Comparison of ENCODE assay signal across 1 cellular context in the genomic region with DNA sequence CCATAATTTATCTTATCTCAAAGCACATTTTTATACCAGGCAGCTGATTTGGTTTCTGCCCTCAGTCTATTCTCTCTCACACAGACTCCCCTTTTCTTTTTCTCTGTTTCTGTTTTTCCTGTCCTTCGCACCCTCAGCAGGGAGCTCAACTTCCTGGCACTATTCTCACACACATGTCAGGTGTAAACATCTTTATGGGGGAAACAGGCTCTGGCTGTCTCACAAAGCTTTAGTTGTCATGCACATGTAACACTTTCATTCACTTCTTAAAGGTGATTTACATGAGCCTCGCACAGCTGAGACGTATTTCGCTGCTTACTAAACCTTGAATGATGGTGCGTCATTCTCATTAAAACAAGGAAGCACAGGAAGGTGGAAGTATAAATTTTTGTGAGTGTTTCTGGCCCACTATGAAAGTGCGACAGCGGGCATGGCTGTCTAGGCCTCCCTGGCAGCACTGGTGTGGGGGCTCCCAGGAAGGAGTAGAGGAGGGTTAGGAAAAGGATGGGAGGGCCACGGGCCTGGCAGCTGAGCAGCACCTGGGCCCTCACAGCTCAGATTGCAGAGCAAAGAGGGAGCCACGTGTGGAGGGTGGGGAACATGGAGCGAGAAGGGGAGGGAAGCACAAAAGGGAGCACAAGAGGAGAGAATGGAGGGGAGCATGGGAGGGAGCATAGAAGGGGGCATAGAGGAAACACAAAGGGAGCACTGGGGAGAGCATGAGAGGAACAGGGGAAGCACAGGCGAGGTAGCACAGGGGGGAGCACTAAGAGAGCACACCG.
TF ChIP-seq lines count a peak whose summit lies in the region.

No MANE protein-coding gene starts in this region.

TF ChIP-seq in WTC11, 78 proteins besides CTCF, POLR2A, EP300 and RAD21 (continued from another document):
- TF ChIP-seq, protein P1, sequence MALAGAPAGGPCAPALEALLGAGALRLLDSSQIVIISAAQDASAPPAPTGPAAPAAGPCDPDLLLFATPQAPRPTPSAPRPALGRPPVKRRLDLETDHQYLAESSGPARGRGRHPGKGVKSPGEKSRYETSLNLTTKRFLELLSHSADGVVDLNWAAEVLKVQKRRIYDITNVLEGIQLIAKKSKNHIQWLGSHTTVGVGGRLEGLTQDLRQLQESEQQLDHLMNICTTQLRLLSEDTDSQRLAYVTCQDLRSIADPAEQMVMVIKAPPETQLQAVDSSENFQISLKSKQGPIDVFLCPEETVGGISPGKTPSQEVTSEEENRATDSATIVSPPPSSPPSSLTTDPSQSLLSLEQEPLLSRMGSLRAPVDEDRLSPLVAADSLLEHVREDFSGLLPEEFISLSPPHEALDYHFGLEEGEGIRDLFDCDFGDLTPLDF (CRISPR knock-in tag; IDR thresholded peaks at IDR 0.05) = no peak
- no peak for TF ChIP-seq RORB (CRISPR knock-in tag; IDR thresholded peaks at IDR 0.05)
- TF ChIP-seq, protein P2, sequence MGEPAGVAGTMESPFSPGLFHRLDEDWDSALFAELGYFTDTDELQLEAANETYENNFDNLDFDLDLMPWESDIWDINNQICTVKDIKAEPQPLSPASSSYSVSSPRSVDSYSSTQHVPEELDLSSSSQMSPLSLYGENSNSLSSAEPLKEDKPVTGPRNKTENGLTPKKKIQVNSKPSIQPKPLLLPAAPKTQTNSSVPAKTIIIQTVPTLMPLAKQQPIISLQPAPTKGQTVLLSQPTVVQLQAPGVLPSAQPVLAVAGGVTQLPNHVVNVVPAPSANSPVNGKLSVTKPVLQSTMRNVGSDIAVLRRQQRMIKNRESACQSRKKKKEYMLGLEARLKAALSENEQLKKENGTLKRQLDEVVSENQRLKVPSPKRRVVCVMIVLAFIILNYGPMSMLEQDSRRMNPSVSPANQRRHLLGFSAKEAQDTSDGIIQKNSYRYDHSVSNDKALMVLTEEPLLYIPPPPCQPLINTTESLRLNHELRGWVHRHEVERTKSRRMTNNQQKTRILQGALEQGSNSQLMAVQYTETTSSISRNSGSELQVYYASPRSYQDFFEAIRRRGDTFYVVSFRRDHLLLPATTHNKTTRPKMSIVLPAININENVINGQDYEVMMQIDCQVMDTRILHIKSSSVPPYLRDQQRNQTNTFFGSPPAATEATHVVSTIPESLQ (CRISPR knock-in tag; IDR thresholded peaks at IDR 0.05) = no peak
- TF ChIP-seq, protein P3, sequence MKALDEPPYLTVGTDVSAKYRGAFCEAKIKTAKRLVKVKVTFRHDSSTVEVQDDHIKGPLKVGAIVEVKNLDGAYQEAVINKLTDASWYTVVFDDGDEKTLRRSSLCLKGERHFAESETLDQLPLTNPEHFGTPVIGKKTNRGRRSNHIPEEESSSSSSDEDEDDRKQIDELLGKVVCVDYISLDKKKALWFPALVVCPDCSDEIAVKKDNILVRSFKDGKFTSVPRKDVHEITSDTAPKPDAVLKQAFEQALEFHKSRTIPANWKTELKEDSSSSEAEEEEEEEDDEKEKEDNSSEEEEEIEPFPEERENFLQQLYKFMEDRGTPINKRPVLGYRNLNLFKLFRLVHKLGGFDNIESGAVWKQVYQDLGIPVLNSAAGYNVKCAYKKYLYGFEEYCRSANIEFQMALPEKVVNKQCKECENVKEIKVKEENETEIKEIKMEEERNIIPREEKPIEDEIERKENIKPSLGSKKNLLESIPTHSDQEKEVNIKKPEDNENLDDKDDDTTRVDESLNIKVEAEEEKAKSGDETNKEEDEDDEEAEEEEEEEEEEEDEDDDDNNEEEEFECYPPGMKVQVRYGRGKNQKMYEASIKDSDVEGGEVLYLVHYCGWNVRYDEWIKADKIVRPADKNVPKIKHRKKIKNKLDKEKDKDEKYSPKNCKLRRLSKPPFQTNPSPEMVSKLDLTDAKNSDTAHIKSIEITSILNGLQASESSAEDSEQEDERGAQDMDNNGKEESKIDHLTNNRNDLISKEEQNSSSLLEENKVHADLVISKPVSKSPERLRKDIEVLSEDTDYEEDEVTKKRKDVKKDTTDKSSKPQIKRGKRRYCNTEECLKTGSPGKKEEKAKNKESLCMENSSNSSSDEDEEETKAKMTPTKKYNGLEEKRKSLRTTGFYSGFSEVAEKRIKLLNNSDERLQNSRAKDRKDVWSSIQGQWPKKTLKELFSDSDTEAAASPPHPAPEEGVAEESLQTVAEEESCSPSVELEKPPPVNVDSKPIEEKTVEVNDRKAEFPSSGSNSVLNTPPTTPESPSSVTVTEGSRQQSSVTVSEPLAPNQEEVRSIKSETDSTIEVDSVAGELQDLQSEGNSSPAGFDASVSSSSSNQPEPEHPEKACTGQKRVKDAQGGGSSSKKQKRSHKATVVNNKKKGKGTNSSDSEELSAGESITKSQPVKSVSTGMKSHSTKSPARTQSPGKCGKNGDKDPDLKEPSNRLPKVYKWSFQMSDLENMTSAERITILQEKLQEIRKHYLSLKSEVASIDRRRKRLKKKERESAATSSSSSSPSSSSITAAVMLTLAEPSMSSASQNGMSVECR (CRISPR knock-in tag; IDR thresholded peaks at IDR 0.05; ENCODE audit: borderline replicate concordance) = peak; percentile 29; the same call in 1 of the 2 replicates
- TF ChIP-seq, protein P4, sequence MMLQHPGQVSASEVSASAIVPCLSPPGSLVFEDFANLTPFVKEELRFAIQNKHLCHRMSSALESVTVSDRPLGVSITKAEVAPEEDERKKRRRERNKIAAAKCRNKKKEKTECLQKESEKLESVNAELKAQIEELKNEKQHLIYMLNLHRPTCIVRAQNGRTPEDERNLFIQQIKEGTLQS (CRISPR knock-in tag; conservative IDR thresholded peaks at IDR 0.05) = no peak
- TF ChIP-seq, protein P5, sequence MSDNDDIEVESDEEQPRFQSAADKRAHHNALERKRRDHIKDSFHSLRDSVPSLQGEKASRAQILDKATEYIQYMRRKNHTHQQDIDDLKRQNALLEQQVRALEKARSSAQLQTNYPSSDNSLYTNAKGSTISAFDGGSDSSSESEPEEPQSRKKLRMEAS (CRISPR knock-in tag; IDR thresholded peaks at IDR 0.05) = peak; percentile 67
- no peak for TF ChIP-seq OVOL2 (CRISPR knock-in tag; IDR thresholded peaks at IDR 0.05; ENCODE audit: borderline replicate concordance)
- TF ChIP-seq, protein P6, sequence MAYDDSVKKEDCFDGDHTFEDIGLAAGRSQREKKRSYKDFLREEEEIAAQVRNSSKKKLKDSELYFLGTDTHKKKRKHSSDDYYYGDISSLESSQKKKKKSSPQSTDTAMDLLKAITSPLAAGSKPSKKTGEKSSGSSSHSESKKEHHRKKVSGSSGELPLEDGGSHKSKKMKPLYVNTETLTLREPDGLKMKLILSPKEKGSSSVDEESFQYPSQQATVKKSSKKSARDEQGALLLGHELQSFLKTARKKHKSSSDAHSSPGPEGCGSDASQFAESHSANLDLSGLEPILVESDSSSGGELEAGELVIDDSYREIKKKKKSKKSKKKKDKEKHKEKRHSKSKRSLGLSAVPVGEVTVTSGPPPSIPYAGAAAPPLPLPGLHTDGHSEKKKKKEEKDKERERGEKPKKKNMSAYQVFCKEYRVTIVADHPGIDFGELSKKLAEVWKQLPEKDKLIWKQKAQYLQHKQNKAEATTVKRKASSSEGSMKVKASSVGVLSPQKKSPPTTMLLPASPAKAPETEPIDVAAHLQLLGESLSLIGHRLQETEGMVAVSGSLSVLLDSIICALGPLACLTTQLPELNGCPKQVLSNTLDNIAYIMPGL (CRISPR knock-in tag; IDR thresholded peaks at IDR 0.05) = no peak
- TF ChIP-seq TCF7 (CRISPR knock-in tag; IDR thresholded peaks at IDR 0.05; ENCODE audit: low read depth) = no peak
- TF ChIP-seq, protein P7, sequence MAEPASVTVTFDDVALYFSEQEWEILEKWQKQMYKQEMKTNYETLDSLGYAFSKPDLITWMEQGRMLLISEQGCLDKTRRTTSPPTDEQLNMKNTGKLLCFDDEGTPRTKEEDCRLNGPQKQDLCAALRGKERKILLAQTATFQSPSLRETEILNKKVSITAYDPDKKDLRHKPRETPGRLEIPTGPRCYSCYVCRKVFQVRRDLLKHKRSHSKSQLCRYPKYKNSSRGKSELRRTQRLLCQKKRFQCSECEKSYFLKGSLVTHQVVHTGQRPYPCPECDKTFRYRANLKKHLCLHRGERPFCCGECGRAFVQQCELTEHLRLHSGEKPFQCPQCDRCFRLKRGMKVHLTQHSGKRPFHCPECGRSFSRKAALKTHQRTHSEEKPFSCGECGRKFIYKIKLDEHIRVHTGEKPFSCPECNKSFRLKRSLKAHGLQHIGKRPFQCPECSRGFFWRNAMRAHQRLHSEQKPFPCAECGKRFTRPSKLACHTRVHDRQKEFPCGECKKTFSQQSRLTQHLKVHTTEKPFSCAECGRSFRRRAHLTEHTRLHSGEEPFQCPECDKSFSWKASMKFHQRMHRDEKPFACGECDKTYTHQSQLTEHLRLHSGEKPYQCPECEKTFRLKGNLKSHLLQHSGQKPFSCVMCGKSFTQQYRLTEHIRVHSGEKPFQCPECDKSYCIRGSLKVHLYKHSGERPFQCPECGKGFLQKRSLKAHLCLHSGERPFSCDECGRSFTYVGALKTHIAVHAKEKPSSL (CRISPR knock-in tag; conservative IDR thresholded peaks at IDR 0.05) = no peak
- TF ChIP-seq, protein P8, sequence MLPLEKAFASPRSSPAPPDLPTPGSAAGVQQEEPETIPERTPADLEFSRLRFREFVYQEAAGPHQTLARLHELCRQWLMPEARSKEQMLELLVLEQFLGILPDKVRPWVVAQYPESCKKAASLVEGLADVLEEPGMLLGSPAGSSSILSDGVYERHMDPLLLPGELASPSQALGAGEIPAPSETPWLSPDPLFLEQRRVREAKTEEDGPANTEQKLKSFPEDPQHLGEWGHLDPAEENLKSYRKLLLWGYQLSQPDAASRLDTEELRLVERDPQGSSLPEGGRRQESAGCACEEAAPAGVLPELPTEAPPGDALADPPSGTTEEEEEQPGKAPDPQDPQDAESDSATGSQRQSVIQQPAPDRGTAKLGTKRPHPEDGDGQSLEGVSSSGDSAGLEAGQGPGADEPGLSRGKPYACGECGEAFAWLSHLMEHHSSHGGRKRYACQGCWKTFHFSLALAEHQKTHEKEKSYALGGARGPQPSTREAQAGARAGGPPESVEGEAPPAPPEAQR (CRISPR knock-in tag; IDR thresholded peaks at IDR 0.05) = no peak
- TF ChIP-seq, protein P9, sequence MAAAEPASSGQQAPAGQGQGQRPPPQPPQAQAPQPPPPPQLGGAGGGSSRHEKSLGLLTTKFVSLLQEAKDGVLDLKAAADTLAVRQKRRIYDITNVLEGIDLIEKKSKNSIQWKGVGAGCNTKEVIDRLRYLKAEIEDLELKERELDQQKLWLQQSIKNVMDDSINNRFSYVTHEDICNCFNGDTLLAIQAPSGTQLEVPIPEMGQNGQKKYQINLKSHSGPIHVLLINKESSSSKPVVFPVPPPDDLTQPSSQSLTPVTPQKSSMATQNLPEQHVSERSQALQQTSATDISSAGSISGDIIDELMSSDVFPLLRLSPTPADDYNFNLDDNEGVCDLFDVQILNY (CRISPR knock-in tag; IDR thresholded peaks at IDR 0.05) = no peak
- no peak for TF ChIP-seq ZNF232 (CRISPR knock-in tag; IDR thresholded peaks at IDR 0.05)
- TF ChIP-seq, protein P10, sequence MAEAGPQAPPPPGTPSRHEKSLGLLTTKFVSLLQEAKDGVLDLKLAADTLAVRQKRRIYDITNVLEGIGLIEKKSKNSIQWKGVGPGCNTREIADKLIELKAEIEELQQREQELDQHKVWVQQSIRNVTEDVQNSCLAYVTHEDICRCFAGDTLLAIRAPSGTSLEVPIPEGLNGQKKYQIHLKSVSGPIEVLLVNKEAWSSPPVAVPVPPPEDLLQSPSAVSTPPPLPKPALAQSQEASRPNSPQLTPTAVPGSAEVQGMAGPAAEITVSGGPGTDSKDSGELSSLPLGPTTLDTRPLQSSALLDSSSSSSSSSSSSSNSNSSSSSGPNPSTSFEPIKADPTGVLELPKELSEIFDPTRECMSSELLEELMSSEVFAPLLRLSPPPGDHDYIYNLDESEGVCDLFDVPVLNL (CRISPR knock-in tag; IDR thresholded peaks at IDR 0.05; ENCODE audit: borderline replicate concordance, low read depth) = no peak
- TF ChIP-seq CREM (CRISPR knock-in tag; IDR thresholded peaks at IDR 0.05) = no peak
